ENCODE assay signal across 2 cellular contexts in genomic region chr17:202501-202951, GRCh38.
TF ChIP-seq lines count a peak whose summit lies in the region.

No MANE protein-coding gene starts in this region.

TF ChIP-seq in WTC11, 78 proteins besides CTCF, POLR2A, EP300 and RAD21:
- TF ChIP-seq ZMAT4 (CRISPR knock-in tag; IDR thresholded peaks at IDR 0.05) (no peak), PRDM15 (CRISPR knock-in tag; IDR thresholded peaks at IDR 0.05) (no peak), FOXP1 (CRISPR knock-in tag; IDR thresholded peaks at IDR 0.05; ENCODE audit: borderline replicate concordance) (no peak), ZNF281 (CRISPR knock-in tag; IDR thresholded peaks at IDR 0.05) (no peak), MAX (CRISPR knock-in tag; IDR thresholded peaks at IDR 0.05) (no peak), RELA (CRISPR knock-in tag; IDR thresholded peaks at IDR 0.05; ENCODE audit: borderline replicate concordance) (no peak), SMAD3 (CRISPR knock-in tag; IDR thresholded peaks at IDR 0.05; ENCODE audit: borderline replicate concordance) (no peak), NR2C2 (CRISPR knock-in tag; IDR thresholded peaks at IDR 0.05) (no peak), JUN (CRISPR knock-in tag; IDR thresholded peaks at IDR 0.05) (no peak), USF2 (CRISPR knock-in tag; IDR thresholded peaks at IDR 0.05) (no peak)

TF ChIP-seq in HepG2, 621 proteins besides CTCF, POLR2A, EP300 and RAD21:
- TF ChIP-seq CREB1 (IDR thresholded peaks at IDR 0.05) (peak; percentile 34; the same call in 1 of the 2 replicates), CREB1 (CRISPR knock-in tag; IDR thresholded peaks at IDR 0.05) (no peak), ZSCAN21 (CRISPR knock-in tag; IDR thresholded peaks at IDR 0.05; ENCODE audit: borderline replicate concordance) (no peak), HMGXB3 (CRISPR knock-in tag; IDR thresholded peaks at IDR 0.05; ENCODE audit: borderline replicate concordance) (no peak), AGO2 (optimal IDR thresholded peaks at IDR 0.05; ENCODE audit: low read depth, low read length) (peak; percentile 57), ZNF224 (CRISPR knock-in tag; IDR thresholded peaks at IDR 0.05) (no peak)
